In genomic region chr3:158794936-158795518, GRCh38 we compare ENCODE assay signal across 1 cellular context.
TF ChIP-seq lines count a peak whose summit lies in the region.

No MANE protein-coding gene starts in this region.

TF ChIP-seq in HEK293, 187 proteins besides CTCF, POLR2A, EP300 and RAD21 (continued from another document):
- no peak for TF ChIP-seq ZNF692 (tag by site-specific recombination; IDR thresholded peaks at IDR 0.05)
